ENCODE assay signal across 8 cellular contexts in genomic region chr6:156953125-156953477, GRCh38.
DNase-seq lines count a peak whose midpoint lies in the region; ATAC-seq and TF ChIP-seq lines count a peak whose summit lies in the region.

No MANE protein-coding gene starts in this region.

- H3K4me3 Mint-ChIP-seq in activated CD4-positive, alpha-beta memory T cell treated with anti-CD3 and anti-CD28 coated beads, Interleukin-2, amount 10 ng/mL, durations not matched to agents 7 days and 5 days = no peak overlapping the region

- no CpG with 5 or more reads among the region's 3 CpGs for WGBS in IMR-90 (ENCODE audit: extremely low coverage in 2 of 2, insufficient read length in 1 of 2), 2 experiments

- ATAC-seq in IMR-90 (ENCODE audit: low read depth) (peak; percentile 3; the same call in 1 of the 2 replicates), GM18520 (IDR thresholded peaks at IDR 0.05; ENCODE audit: unreplicated experiment) (no peak)

- peak overlapping the region; percentile 28 for H3K23ac ChIP-seq in IMR-90 (ENCODE audit: low read depth, low read length)

- H3K14ac ChIP-seq in IMR-90 (replicated peaks; ENCODE audit: low read depth, low read length) = peak overlapping the region; percentile 26

- peak overlapping the region; percentile 22; the same call in 1 of the 2 replicates for H3K18ac ChIP-seq in IMR-90 (ENCODE audit: low read depth, low read length)

- H2BK5ac ChIP-seq in IMR-90 (ENCODE audit: low read depth, low read length, poor library complexity, severe bottlenecking) = peak overlapping the region; percentile 75

- peaks cover 19% of the 10 kb centered on the region for H3K9me1 ChIP-seq in IMR-90 (ENCODE audit: insufficient read depth, low read length)

- peak overlapping the region; percentile 75 for H3K27ac ChIP-seq in BLaER1
- peak overlapping the region; percentile 50 for H3K27ac ChIP-seq in IMR-90 (ENCODE audit: insufficient read depth, low read length)
- no peak overlapping the region for H3K27ac ChIP-seq in coronary artery
- peak overlapping the region; percentile 87 for H3K27ac ChIP-seq in neural cell (ENCODE audit: low read length)

- no peaks in the 10 kb centered on the region for H3K9me3 ChIP-seq in BLaER1
- H3K9me3 ChIP-seq in IMR-90 (ENCODE audit: control insufficient read depth, insufficient read depth, low read length) = no peaks in the 10 kb centered on the region
- H3K9me3 ChIP-seq in neural cell (ENCODE audit: low read length) = no peaks in the 10 kb centered on the region

- H3K4ac ChIP-seq in IMR-90 (ENCODE audit: low read depth, low read length) = peak overlapping the region; percentile 72

- peak overlapping the region; percentile 80 for H2BK120ac ChIP-seq in IMR-90 (ENCODE audit: low read depth, low read length)

- H2BK20ac ChIP-seq in IMR-90 (ENCODE audit: low read depth, low read length) = 0 out of 2 replicates have a peak overlapping the region, but pooled peaks have one; percentile 13

- H4K91ac ChIP-seq in IMR-90 (ENCODE audit: insufficient read depth, low read depth, low read length) = 0 out of 2 replicates have a peak overlapping the region, but pooled peaks have one; percentile 9

- in situ Hi-C loops in IMR-90 (cut with MboI; ENCODE audit: low sequenced_read_pairs) = loop anchor here (10.0 kb wide), 1 partner anchor 168 kb away; no protein-coding TSS in a partner anchor

- no peaks in the 10 kb centered on the region for H3K27me3 Mint-ChIP-seq in activated CD4-positive, alpha-beta memory T cell treated with anti-CD3 and anti-CD28 coated beads, Interleukin-2, amount 10 ng/mL, durations not matched to agents 7 days and 5 days

- H3K9ac ChIP-seq in BLaER1 (peak overlapping the region; percentile 50; the same call in 1 of the 2 replicates), IMR-90 (ENCODE audit: low read depth, low read length) (no peak overlapping the region), neural cell (ENCODE audit: low read length) (peak overlapping the region; percentile 51)

- TF ChIP-seq POLR2A in IMR-90 (IDR thresholded peaks at IDR 0.05; ENCODE audit: low read depth, low read length) = no peak

- TF ChIP-seq EP300 in neural cell (conservative IDR thresholded peaks at IDR 0.05; ENCODE audit: poor library complexity, severe bottlenecking) = no peak

- H3K36me3 ChIP-seq in BLaER1 = peaks cover 22% of the 10 kb centered on the region
- H3K36me3 ChIP-seq in IMR-90 (ENCODE audit: control insufficient read depth, insufficient read depth, low read length) = no peaks in the 10 kb centered on the region
- no peaks in the 10 kb centered on the region for H3K36me3 ChIP-seq in neural cell (ENCODE audit: insufficient read depth, low read length)

- no peak overlapping the region for H3K56ac ChIP-seq in IMR-90 (ENCODE audit: extremely low read depth, insufficient read depth, low read length)

- no peak for TF ChIP-seq RAD21 in IMR-90 (IDR thresholded peaks at IDR 0.05; ENCODE audit: low read length)
- TF ChIP-seq RAD21 in neural cell (conservative IDR thresholded peaks at IDR 0.05) = no peak

- H4K8ac ChIP-seq in IMR-90 (ENCODE audit: low read depth in 2 of 2, low read length in 2 of 2) = peak overlapping the region in 1 of 2 experiments; percentile 65; a peak in 2 of 4 replicates

- no peak overlapping the region for H2AK5ac ChIP-seq in IMR-90 (ENCODE audit: low read depth, low read length)

- H2AFZ ChIP-seq in IMR-90 (replicated peaks; ENCODE audit: low read length, poor library complexity) (no peak overlapping the region), neural cell (ENCODE audit: low read depth, low read length) (no peak overlapping the region)

- peak overlapping the region; percentile 83 for H3K4me2 ChIP-seq in BLaER1
- H3K4me2 ChIP-seq in IMR-90 (ENCODE audit: low read depth, low read length) = peak overlapping the region; percentile 67
- H3K4me2 ChIP-seq in neural cell (ENCODE audit: low read length) = peak overlapping the region; percentile 93

- no peaks in the 10 kb centered on the region for H3K9me2 ChIP-seq in neural cell (ENCODE audit: insufficient read depth, low read length)

- dilution Hi-C loops in IMR-90 (cut with HindIII; ENCODE audit: low sequenced_read_pairs, unreplicated experiment) = no loop called here

- DNase-seq in IMR-90 (no peak), coronary artery (ENCODE audit: low spot score) (no peak), NCI-H510A treated with DMSO at 0.1 percent for 48 hours (lab: John Stamatoyannopoulos, UW) (no peak), NCI-H1436 (lab: John Stamatoyannopoulos, UW) (no peak)
- no peak for DNase-seq in activated CD4-positive, alpha-beta memory T cell treated with anti-CD3 and anti-CD28 coated beads, Interleukin-2, amount 10 ng/mL, durations not matched to agents 7 days and 5 days

- H2BK15ac ChIP-seq in IMR-90 (ENCODE audit: low read depth, low read length) = no peak overlapping the region

- H3K27ac Mint-ChIP-seq in activated CD4-positive, alpha-beta memory T cell treated with anti-CD3 and anti-CD28 coated beads, Interleukin-2, amount 10 ng/mL, durations not matched to agents 7 days and 5 days = no peak overlapping the region

- H4K20me1 ChIP-seq in BLaER1 (peaks cover 95% of the 10 kb centered on the region), IMR-90 (ENCODE audit: insufficient read depth, low read length) (peaks cover 21% of the 10 kb centered on the region; the same call in 1 of the 2 replicates), neural cell (ENCODE audit: insufficient read depth) (no peaks in the 10 kb centered on the region)

- no peaks in the 10 kb centered on the region for H3K36me3 Mint-ChIP-seq in activated CD4-positive, alpha-beta memory T cell treated with anti-CD3 and anti-CD28 coated beads, Interleukin-2, amount 10 ng/mL, durations not matched to agents 7 days and 5 days (ENCODE audit: low read depth)

- peaks cover 35% of the 10 kb centered on the region for H3K4me1 Mint-ChIP-seq in activated CD4-positive, alpha-beta memory T cell treated with anti-CD3 and anti-CD28 coated beads, Interleukin-2, amount 10 ng/mL, durations not matched to agents 7 days and 5 days

- H3K9me3 Mint-ChIP-seq in activated CD4-positive, alpha-beta memory T cell treated with anti-CD3 and anti-CD28 coated beads, Interleukin-2, amount 10 ng/mL, durations not matched to agents 7 days and 5 days = no peaks in the 10 kb centered on the region

- no peak overlapping the region for H2AK9ac ChIP-seq in IMR-90 (replicated peaks; ENCODE audit: low read depth, low read length, poor library complexity)

- no TSS peak for BruUV-seq in IMR-90 (replicated peaks; lab: Mats Ljungman, UMichigan)

- H3K79me2 ChIP-seq in neural cell (replicated peaks; ENCODE audit: insufficient read depth, low read length) = peaks cover 80% of the 10 kb centered on the region

- H3K4me1 ChIP-seq in BLaER1 = peaks cover 56% of the 10 kb centered on the region
- peaks cover 20% of the 10 kb centered on the region for H3K4me1 ChIP-seq in IMR-90 (ENCODE audit: control insufficient read depth, insufficient read depth, low read length)

- no peak for TF ChIP-seq CTCF in IMR-90 (conservative IDR thresholded peaks at IDR 0.05; ENCODE audit: low read depth, low read length)
- TF ChIP-seq CTCF in coronary artery (IDR thresholded peaks at IDR 0.05) = no peak
- TF ChIP-seq CTCF in neural cell (IDR thresholded peaks at IDR 0.05; ENCODE audit: poor library complexity, severe bottlenecking) = no peak

- intact Hi-C loops in IMR-90 (cut with micrococcal nuclease) = loop anchor here (2.0 to 10.0 kb wide), 4 partner anchors 69 to 322 kb away; no protein-coding TSS in a partner anchor

- no peaks in the 10 kb centered on the region for H3K27me3 ChIP-seq in BLaER1
- H3K27me3 ChIP-seq in IMR-90 (ENCODE audit: control insufficient read depth, insufficient read depth, low read length) = no peaks in the 10 kb centered on the region
- no peaks in the 10 kb centered on the region for H3K27me3 ChIP-seq in neural cell (ENCODE audit: insufficient read depth, low read depth, low read length)

- H3K4me3 ChIP-seq in BLaER1 (peak overlapping the region; percentile 53; the same call in 1 of the 2 replicates), IMR-90 (ENCODE audit: insufficient read depth, low read depth, low read length) (no peak overlapping the region), coronary artery (peak overlapping the region; percentile 3), neural cell (ENCODE audit: low read length) (peak overlapping the region; percentile 59)

- no peaks in the 10 kb centered on the region for H3F3A ChIP-seq in neural cell (ENCODE audit: insufficient read depth, low read length, poor library complexity, severe bottlenecking)

- H3K79me1 ChIP-seq in IMR-90 (ENCODE audit: low read depth in 1 of 2, low read length in 2 of 2) = peaks cover 34 to 66% of the 10 kb centered on the region in 2 experiments

- no peak overlapping the region for H4K5ac ChIP-seq in IMR-90 (ENCODE audit: low read depth, low read length)

- POLR2A ChIA-PET in IMR-90 (lab: Charles Lee; ENCODE audit: unreplicated experiment) = no interaction called here
- POLR2A ChIA-PET in activated CD4-positive, alpha-beta memory T cell treated with anti-CD3 and anti-CD28 coated beads, Interleukin-2, amount 10 ng/mL, durations not matched to agents 7 days and 5 days (lab: Charles Lee) = interaction anchor here (0.9 kb wide), 1 partner anchor 9 kb away, joined by 3 read pairs; no protein-coding TSS in a partner anchor

- CTCF ChIA-PET in IMR-90 (lab: Yijun Ruan, JAX) = no interaction called here
- CTCF ChIA-PET in activated CD4-positive, alpha-beta memory T cell treated with anti-CD3 and anti-CD28 coated beads, Interleukin-2, amount 10 ng/mL, durations not matched to agents 7 days and 5 days (lab: Charles Lee) = no interaction called here

TF ChIP-seq in IMR-90, 13 proteins besides CTCF, POLR2A, EP300 and RAD21 (continues in another document):
- TF ChIP-seq FOS (IDR thresholded peaks at IDR 0.05; ENCODE audit: low read depth, low read length) = no peak
- TF ChIP-seq CHD1 (IDR thresholded peaks at IDR 0.05; ENCODE audit: low read depth, low read length) = no peak
- no peak for TF ChIP-seq BHLHE40 (IDR thresholded peaks at IDR 0.05; ENCODE audit: low read depth, low read length)

TF ChIP-seq in neural cell, 6 proteins besides CTCF, POLR2A, EP300 and RAD21 (continues in another document):
- TF ChIP-seq TAF1 (IDR thresholded peaks at IDR 0.05; ENCODE audit: low read depth) (no peak), EZH2 (IDR thresholded peaks at IDR 0.05; ENCODE audit: borderline replicate concordance, insufficient read depth, low read length, poor library complexity, severe bottlenecking) (no peak)

Comparison
In these comparisons a context has a peak if more than half of its experiments do, and no peak if none do; other contexts are left out.
1. H3K27ac ChIP-seq: peak in BLaER1 (single experiment), IMR-90 (single experiment) and neural cell (single experiment); none in coronary artery (0 of 2).
2. Peak in every context shown above with its lines, with median percentiles within 50 percentile points of each other: H3K4me2 ChIP-seq.